Comparison of ENCODE assay signal across 8 cellular contexts in the genomic region with DNA sequence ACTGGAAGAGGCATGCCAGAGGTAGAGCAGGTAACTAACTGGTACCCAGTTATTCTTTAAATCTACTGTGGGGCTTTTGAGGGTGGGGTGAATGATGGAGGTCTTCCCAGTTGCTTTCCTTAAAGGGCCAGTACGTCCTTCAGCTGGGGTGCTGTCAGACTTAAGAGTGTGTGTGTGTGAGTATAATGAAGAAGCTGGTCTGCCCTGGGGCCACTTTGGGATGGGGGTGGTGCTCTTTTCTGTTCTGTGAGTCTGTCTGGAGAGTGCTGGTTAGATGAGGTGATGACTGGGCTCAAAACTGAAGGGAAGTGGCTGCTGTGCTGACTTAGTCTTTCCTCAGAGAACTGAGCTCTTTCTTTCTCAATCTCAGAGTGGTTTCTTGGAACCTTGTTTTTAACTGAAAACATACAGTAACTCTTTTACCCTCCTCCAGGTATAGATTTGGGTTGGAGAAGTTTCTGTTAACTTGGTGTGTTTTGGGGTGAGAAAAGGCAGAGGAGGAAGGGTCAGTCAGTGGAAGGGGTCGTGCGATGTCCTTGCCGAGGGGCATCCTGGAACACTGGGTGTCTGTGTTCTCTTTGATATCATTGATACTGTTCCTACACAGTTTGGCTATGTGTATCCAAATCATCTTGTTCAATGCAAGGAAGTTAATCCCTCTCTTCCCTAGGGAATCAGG.
DNase-seq lines count a peak whose midpoint lies in the region; ATAC-seq lines count a peak whose summit lies in the region.

No MANE protein-coding gene starts in this region.

- H3K36me3 ChIP-seq in BLaER1 treated with 17β-estradiol and CSF1 and Interleukin-3, amounts not matched to agents 10 nM and 100 nM, result peaks cover 0 to 31% (median 20%) of the 10 kb centered on the region in 11 experiments; a peak in 14 of 22 replicates
- no peaks in the 10 kb centered on the region for H3K36me3 ChIP-seq in HUES48 (ENCODE audit: control insufficient read depth, insufficient read depth, low read length)

- peak overlapping the region; percentile 64 to 79 (median 69) for H3K4me3 ChIP-seq in BLaER1 treated with 17β-estradiol and CSF1 and Interleukin-3, amounts not matched to agents 10 nM and 100 nM
- peak overlapping the region; percentile 23; the same call in 1 of the 2 replicates for H3K4me3 ChIP-seq in HUES48 (ENCODE audit: low read depth, low read length)

- peak overlapping the region; percentile 78 to 90 (median 87) for H3K9ac ChIP-seq in BLaER1 treated with 17β-estradiol and CSF1 and Interleukin-3, amounts not matched to agents 10 nM and 100 nM
- no peak overlapping the region for H3K9ac ChIP-seq in HUES48 (ENCODE audit: low read depth, low read length)

- H3K27ac ChIP-seq in BLaER1 treated with 17β-estradiol and CSF1 and Interleukin-3, amounts not matched to agents 10 nM and 100 nM, result peak overlapping the region; percentile 80 to 96 (median 89)
- peak overlapping the region; percentile 83 for H3K27ac ChIP-seq in HUES48 (ENCODE audit: low read depth, low read length)

- H3K4me1 Mint-ChIP-seq in dendritic cell treated with granulocyte-macrophage colony-stimulating factor and Interleukin-4, amounts not matched to agents 40 ng/mL and 50 ng/mL, for 4 days (ENCODE audit: low read depth), result peaks cover 43% of the 10 kb centered on the region
- H3K4me1 Mint-ChIP-seq in memory B cell, result peaks cover 10% of the 10 kb centered on the region

- peak; percentile 27 for ATAC-seq in memory B cell (ENCODE audit: low read depth)

- peaks cover 6% of the 10 kb centered on the region for H3K36me3 Mint-ChIP-seq in dendritic cell treated with granulocyte-macrophage colony-stimulating factor and Interleukin-4, amounts not matched to agents 40 ng/mL and 50 ng/mL, for 4 days (ENCODE audit: low read depth)
- no peaks in the 10 kb centered on the region for H3K36me3 Mint-ChIP-seq in memory B cell

- peaks cover 38 to 64% (median 49%) of the 10 kb centered on the region in 10 experiments for H3K4me1 ChIP-seq in BLaER1 treated with 17β-estradiol and CSF1 and Interleukin-3, amounts not matched to agents 10 nM and 100 nM
- H3K4me1 ChIP-seq in HUES48 (ENCODE audit: control insufficient read depth, insufficient read depth, low read length), result peaks cover 21% of the 10 kb centered on the region

- no peaks in the 10 kb centered on the region for H3K27me3 ChIP-seq in BLaER1 treated with 17β-estradiol and CSF1 and Interleukin-3, amounts not matched to agents 10 nM and 100 nM
- no peaks in the 10 kb centered on the region for H3K27me3 ChIP-seq in HUES48 (ENCODE audit: control insufficient read depth, insufficient read depth, low read length)

- peaks cover 0 to 22% (median 0%) of the 10 kb centered on the region in 11 experiments; a peak in 7 of 22 replicates for H4K20me1 ChIP-seq in BLaER1 treated with 17β-estradiol and CSF1 and Interleukin-3, amounts not matched to agents 10 nM and 100 nM

- H3K4me2 ChIP-seq in BLaER1 treated with 17β-estradiol and CSF1 and Interleukin-3, amounts not matched to agents 10 nM and 100 nM, result peak overlapping the region; percentile 83 to 95 (median 89)

- H3K27ac Mint-ChIP-seq in dendritic cell treated with granulocyte-macrophage colony-stimulating factor and Interleukin-4, amounts not matched to agents 40 ng/mL and 50 ng/mL, for 4 days, result peak overlapping the region; percentile 87
- peak overlapping the region; percentile 4 for H3K27ac Mint-ChIP-seq in memory B cell

- peak; percentile 79 for DNase-seq in activated CD4-positive, alpha-beta T cell treated with anti-CD3 and anti-CD28 coated beads for 48 hours
- no peak for DNase-seq in memory B cell (ENCODE audit: low spot score in 2 of 2)
- DNase-seq in stimulated activated CD8-positive, alpha-beta memory T cell treated with anti-CD3 and anti-CD28 coated beads, Interleukin-15, amount 100 ng/mL, for 48 hours (ENCODE audit: low read depth in 2 of 2), result peak; percentile 61 to 65
- DNase-seq in NCI-H510A (lab: John Stamatoyannopoulos, UW), result no peak
- DNase-seq in COLO668 (lab: John Stamatoyannopoulos, UW; ENCODE audit: unreplicated experiment), result no peak

- peak overlapping the region; percentile 78 for H3K4me3 Mint-ChIP-seq in dendritic cell treated with granulocyte-macrophage colony-stimulating factor and Interleukin-4, amounts not matched to agents 40 ng/mL and 50 ng/mL, for 4 days
- H3K4me3 Mint-ChIP-seq in memory B cell, result no peak overlapping the region

- intact Hi-C loops in dendritic cell treated with granulocyte-macrophage colony-stimulating factor and Interleukin-4, amounts not matched to agents 40 ng/mL and 50 ng/mL, for 4 days (cut with micrococcal nuclease), result no loop called here

- H3K9me3 ChIP-seq in BLaER1 treated with 17β-estradiol and CSF1 and Interleukin-3, amounts not matched to agents 10 nM and 100 nM (replicated peaks in 1 of 11), result peaks cover 0 to 11% (median 7%) of the 10 kb centered on the region in 11 experiments; a peak in 14 of 22 replicates
- H3K9me3 ChIP-seq in HUES48 (ENCODE audit: control insufficient read depth, insufficient read depth, low read length), result no peaks in the 10 kb centered on the region

- H3K27me3 Mint-ChIP-seq in dendritic cell treated with granulocyte-macrophage colony-stimulating factor and Interleukin-4, amounts not matched to agents 40 ng/mL and 50 ng/mL, for 4 days, result no peaks in the 10 kb centered on the region
- H3K27me3 Mint-ChIP-seq in memory B cell, result no peaks in the 10 kb centered on the region

- no peaks in the 10 kb centered on the region for H3K9me3 Mint-ChIP-seq in dendritic cell treated with granulocyte-macrophage colony-stimulating factor and Interleukin-4, amounts not matched to agents 40 ng/mL and 50 ng/mL, for 4 days
- H3K9me3 Mint-ChIP-seq in memory B cell, result no peaks in the 10 kb centered on the region

Comparison
In these comparisons a context has a peak if more than half of its experiments do, and no peak if none do; other contexts are left out.
1. DNase-seq: peak in activated CD4-positive, alpha-beta T cell treated with anti-CD3 and anti-CD28 coated beads for 48 hours (single experiment) and stimulated activated CD8-positive, alpha-beta memory T cell treated with anti-CD3 and anti-CD28 coated beads, Interleukin-15, amount 100 ng/mL, for 48 hours (2 of 2); none in memory B cell (0 of 2), NCI-H510A (single experiment) and COLO668 (single experiment).